In the genomic region with DNA sequence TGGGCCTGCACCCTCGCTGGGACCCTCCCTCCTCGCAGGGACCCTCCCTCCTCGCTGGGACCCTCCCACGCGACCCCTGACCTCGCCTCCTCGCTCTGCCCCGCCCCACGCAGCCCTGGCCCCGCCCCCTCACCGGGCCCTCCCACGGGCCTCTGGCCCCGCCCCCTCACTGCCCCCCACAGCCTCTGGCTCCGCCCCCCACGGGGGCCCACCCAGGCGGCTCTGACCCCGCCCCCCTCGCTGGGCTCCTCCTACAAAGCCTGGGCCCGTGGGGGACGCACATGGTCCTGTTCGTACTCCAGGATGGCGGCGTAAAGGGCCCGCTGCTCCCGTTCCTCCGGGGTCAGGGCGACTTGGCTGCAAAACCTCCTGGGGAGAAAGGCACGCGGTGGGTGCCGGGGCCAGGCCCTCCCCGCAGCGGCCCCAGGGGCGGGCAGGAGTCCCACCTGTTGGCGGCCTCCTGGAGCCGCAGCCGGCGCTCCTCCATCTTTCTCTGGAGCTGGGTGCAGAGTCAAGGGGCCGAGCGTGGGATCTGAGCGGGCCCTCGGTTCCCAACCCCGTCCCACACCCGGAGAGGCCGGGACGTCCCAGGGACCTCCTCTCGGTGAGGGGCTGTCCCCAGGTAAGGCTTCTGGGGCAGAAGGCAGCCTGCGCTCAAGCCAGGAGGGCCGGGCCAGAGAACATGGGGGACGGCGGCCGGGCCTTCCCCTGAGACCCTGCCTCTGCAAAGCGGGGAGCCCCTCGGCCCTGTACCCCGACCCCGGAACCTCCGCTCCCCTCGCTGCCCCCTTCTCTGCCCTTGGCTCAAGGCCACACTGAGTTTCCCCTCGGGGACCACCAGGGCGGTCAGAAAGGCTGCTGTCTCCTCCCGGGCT, we compare ENCODE assay signal across 1 cellular context.
A peak's percentile ranks its signal among the peaks of the same experiment; 100 is the strongest.
TF ChIP-seq lines count a peak whose summit lies in the region.

No MANE protein-coding gene starts in this region.

TF ChIP-seq in endothelial cell of umbilical vein, 7 proteins besides CTCF, POLR2A, EP300 and RAD21:
- peak; percentile 79 for TF ChIP-seq POLR2AphosphoS5 (IDR thresholded peaks at IDR 0.05; ENCODE audit: insufficient read depth, low read depth, low read length)
- TF ChIP-seq EZH2 (IDR thresholded peaks at IDR 0.05; ENCODE audit: borderline replicate concordance, low read depth, low read length, severe bottlenecking) = no peak
- peak; percentile 58 for TF ChIP-seq MAX (IDR thresholded peaks at IDR 0.05; ENCODE audit: insufficient read depth, insufficient read length)
- no peak for TF ChIP-seq FOS (IDR thresholded peaks at IDR 0.05; ENCODE audit: borderline replicate concordance, insufficient read depth, low read length)
